Comparison of ENCODE assay signal across 1 cellular context in genomic region chr4:11669156-11669555, GRCh38.
TF ChIP-seq lines count a peak whose summit lies in the region.

No MANE protein-coding gene starts in this region.

TF ChIP-seq in HCT116, 20 proteins besides CTCF, POLR2A, EP300 and RAD21 (continued from another document):
- TF ChIP-seq REST (IDR thresholded peaks at IDR 0.05; ENCODE audit: low read depth) (no peak), EGR1 (IDR thresholded peaks at IDR 0.05; ENCODE audit: low read depth) (no peak), ZNF274 (IDR thresholded peaks at IDR 0.05; ENCODE audit: low read depth, low read length) (no peak), ZFX (IDR thresholded peaks at IDR 0.05) (no peak), ATF3 (IDR thresholded peaks at IDR 0.05) (no peak)
TF ChIP-seq in HCT116: peak in this region for 0.
